In genomic region chr11:1336836-1337646, GRCh38 we compare ENCODE assay signal across 10 cellular contexts. TPM values are rescaled to one million over a fixed set of nuclear protein-coding genes. Genes with fewer than 3 reads are reported as not detected.
DNase-seq lines count a peak whose midpoint lies in the region; ATAC-seq and TF ChIP-seq lines count a peak whose summit lies in the region.
"Had no signal": no experiment of that assay in that cellular context is flagged by ENCODE, and none has a peak within 500 bp of the region (broad histone marks: within the 10 kb centered on the region; RNA-seq: fewer than 3 reads in every experiment).

No MANE protein-coding gene starts in this region.

- H3K4me3 ChIP-seq in adipocyte (ENCODE audit: low read length): no peak overlapping the region
- peak overlapping the region; percentile 48 for H3K4me3 ChIP-seq in suprapubic skin
- no peak overlapping the region for H3K4me3 ChIP-seq in WERI-Rb-1 (ENCODE audit: low read depth, low read length)

- no peak for TF ChIP-seq POLR2A in suprapubic skin (IDR thresholded peaks at IDR 0.05)

- DNase-seq in NCI-H748 (lab: John Stamatoyannopoulos, UW; ENCODE audit: unreplicated experiment): peak; percentile 64
- no peak for DNase-seq in NCI-H748 treated with DMSO at 0.1 percent for 48 hours (lab: John Stamatoyannopoulos, UW)
- DNase-seq in adipocyte (ENCODE audit: low read depth): peak; percentile 41
- peak; percentile 64 for DNase-seq in left kidney (ENCODE audit: low read depth, low spot score)
- DNase-seq in suprapubic skin (ENCODE audit: low spot score in 2 of 2): peak; percentile 83 to 85
- no peak for DNase-seq in WERI-Rb-1
- no peak for DNase-seq in AML-193 (lab: John Stamatoyannopoulos, UW)

- H3K27ac ChIP-seq in suprapubic skin (peak overlapping the region; percentile 54), WERI-Rb-1 (no peak overlapping the region)

- H3K27me3 ChIP-seq in adipocyte (replicated peaks; ENCODE audit: control insufficient read depth, insufficient read depth, low read length) (peaks cover 4% of the 10 kb centered on the region), suprapubic skin (no peaks in the 10 kb centered on the region), WERI-Rb-1 (ENCODE audit: insufficient read depth, low read depth, severe bottlenecking) (no peaks in the 10 kb centered on the region)
- H3K27me3 ChIP-seq: BLaER1 had no signal

- 30% methylated on average over 7 of the region's 95 CpGs for WGBS in suprapubic skin

- peaks cover 12% of the 10 kb centered on the region for H3K9me3 ChIP-seq in adipocyte (ENCODE audit: control insufficient read depth, low read length)
- H3K9me3 ChIP-seq in suprapubic skin: no peaks in the 10 kb centered on the region
- peaks cover 10% of the 10 kb centered on the region for H3K9me3 ChIP-seq in WERI-Rb-1 (ENCODE audit: severe bottlenecking)

- no peaks in the 10 kb centered on the region for H3K36me3 ChIP-seq in adipocyte (ENCODE audit: control insufficient read depth, insufficient read depth, low read length, severe bottlenecking)
- no peaks in the 10 kb centered on the region for H3K36me3 ChIP-seq in suprapubic skin
- no peaks in the 10 kb centered on the region for H3K36me3 ChIP-seq in WERI-Rb-1
- H3K36me3 ChIP-seq: BLaER1 had no signal

- ATAC-seq in GM21619 (IDR thresholded peaks at IDR 0.05; ENCODE audit: unreplicated experiment): no peak

- TF ChIP-seq CTCF in suprapubic skin (IDR thresholded peaks at IDR 0.05): no peak
- TF ChIP-seq CTCF in WERI-Rb-1 (IDR thresholded peaks at IDR 0.05; ENCODE audit: low read depth, low read length): no peak

- no peak for TF ChIP-seq EP300 in suprapubic skin (IDR thresholded peaks at IDR 0.05)

- no peak overlapping the region for H3K9ac ChIP-seq in adipocyte (ENCODE audit: low read length)

- H3K4me1 ChIP-seq in adipocyte (ENCODE audit: control insufficient read depth, insufficient read depth, low read length): peaks cover 12% of the 10 kb centered on the region
- peaks cover 22% of the 10 kb centered on the region for H3K4me1 ChIP-seq in suprapubic skin

RNA-seq across cellular contexts. Expression of gene TOLLIP, which starts 27.6 kb away (rescaled TPM):
- 100 to 1,000 TPM in 2 of 4 donors, 10 to 100 TPM in 2; 96.6 to 105 (median 100) TPM for total RNA-seq in suprapubic skin

RNA-seq across cellular contexts. Expression of gene BRSK2, which starts 52.7 kb away (rescaled TPM):
- total RNA-seq in suprapubic skin: under 1 TPM in 2 of 4 donors, not detected in 2; 0.26 to 0.30 TPM
- total RNA-seq: M059J had no signal

Comparison
In these comparisons a context has a peak if more than half of its experiments do, and no peak if none do; other contexts are left out.
1. DNase-seq: peak in NCI-H748 (single experiment), adipocyte (single experiment), left kidney (single experiment) and suprapubic skin (2 of 2); none in NCI-H748 treated with DMSO at 0.1 percent for 48 hours (single experiment), WERI-Rb-1 (single experiment) and AML-193 (0 of 2).